Comparison of ENCODE assay signal across 26 cellular contexts in genomic region chr9:88523056-88523455, GRCh38. TPM values are rescaled to one million over a fixed set of nuclear protein-coding genes. Genes with fewer than 3 reads are reported as not detected.
DNase-seq lines count a peak whose midpoint lies in the region; ATAC-seq, FAIRE-seq and TF ChIP-seq lines count a peak whose summit lies in the region.
"Had no signal": no experiment of that assay in that cellular context is flagged by ENCODE, and none has a peak within 500 bp of the region (broad histone marks: within the 10 kb centered on the region; RNA-seq: fewer than 3 reads in every experiment).

No MANE protein-coding gene starts in this region.

- H3K27me3 ChIP-seq in mammary epithelial cell (ENCODE audit: insufficient read depth, low read length): no peaks in the 10 kb centered on the region
- H3K27me3 ChIP-seq in CD4-positive, alpha-beta memory T cell (ENCODE audit: insufficient read depth, low read length): peaks cover 3% of the 10 kb centered on the region
- H3K27me3 ChIP-seq: sigmoid colon, tibial artery had no signal

- BruUV-seq in mammary epithelial cell (replicated peaks; lab: Mats Ljungman, UMichigan): no TSS peak

- H3K36me3 Mint-ChIP-seq in nephron (ENCODE audit: low read depth): no peaks in the 10 kb centered on the region
- H3K36me3 Mint-ChIP-seq in CD4-positive, alpha-beta memory T cell: no peaks in the 10 kb centered on the region

- no peaks in the 10 kb centered on the region for H3K9me3 Mint-ChIP-seq in nephron
- H3K9me3 Mint-ChIP-seq in CD4-positive, alpha-beta memory T cell: no peaks in the 10 kb centered on the region
- H3K9me3 Mint-ChIP-seq: activated CD8-positive, alpha-beta T cell treated with anti-CD3 and anti-CD28 coated beads for 36 hours; activated T-helper 1 cell treated with anti-CD3 and anti-CD28 coated beads, Interleukin-12 subunit alpha, Interleukin-12 subunit beta, Interleukin-2, Interleukin-4 antibody, amounts not matched to agents 30 ng/mL and 10 ng/mL and 1 ng/mL, durations not matched to agents 14 hours and 24 hours and 36 hours had no signal

- intact Hi-C loops in mammary epithelial cell (cut with micrococcal nuclease): no loop called here
- intact Hi-C loops in CD4-positive, alpha-beta memory T cell (cut with micrococcal nuclease): no loop called here

- H3K9ac ChIP-seq in mammary epithelial cell (ENCODE audit: insufficient read depth, low read length): no peak overlapping the region

- no peaks in the 10 kb centered on the region for H3K36me3 ChIP-seq in mammary epithelial cell (ENCODE audit: insufficient read depth, low read length)
- H3K36me3 ChIP-seq in CD4-positive, alpha-beta memory T cell (ENCODE audit: insufficient read depth, low read length): no peaks in the 10 kb centered on the region
- H3K36me3 ChIP-seq: sigmoid colon, tibial artery had no signal

- POLR2A ChIA-PET in CD4-positive, alpha-beta memory T cell (lab: Charles Lee; ENCODE audit: partially characterized antibody): no interaction called here

- peak overlapping the region; percentile 43 for H3K4me2 ChIP-seq in mammary epithelial cell (ENCODE audit: insufficient read depth, low read depth, low read length)
- H3K4me2 ChIP-seq: PC-9 had no signal

- no peak for ATAC-seq in GM21737 (IDR thresholded peaks at IDR 0.05; ENCODE audit: unreplicated experiment)
- ATAC-seq in activated CD4-positive, CD25-positive, alpha-beta regulatory T cell treated with anti-CD3 and anti-CD28 coated beads, Interleukin-2, amount 50 U/mL, for 24 hours: no peak
- ATAC-seq: activated CD8-positive, alpha-beta T cell treated with anti-CD3 and anti-CD28 coated beads for 36 hours had no signal

- dilution Hi-C loops in mammary epithelial cell (cut with HindIII; ENCODE audit: low sequenced_read_pairs): no loop called here

- no peaks in the 10 kb centered on the region for H3K79me2 ChIP-seq in mammary epithelial cell (ENCODE audit: insufficient read depth, low read length)

- 10% methylated on average over 3 of the region's 3 CpGs for WGBS in mammary epithelial cell (ENCODE audit: low coverage, missing lambda C conversion rate)

- no peak for FAIRE-seq in HTR-8/SVneo (lab: Jason Lieb, UNC)
- FAIRE-seq: colon, islet of Langerhans had no signal

- peak overlapping the region in 1 of 3 experiments; percentile 21 for H3K4me3 Mint-ChIP-seq in nephron
- no peak overlapping the region for H3K4me3 Mint-ChIP-seq in CD4-positive, alpha-beta memory T cell
- H3K4me3 Mint-ChIP-seq: activated CD8-positive, alpha-beta T cell treated with anti-CD3 and anti-CD28 coated beads for 36 hours; activated T-helper 1 cell treated with anti-CD3 and anti-CD28 coated beads, Interleukin-12 subunit alpha, Interleukin-12 subunit beta, Interleukin-2, Interleukin-4 antibody, amounts not matched to agents 30 ng/mL and 10 ng/mL and 1 ng/mL, durations not matched to agents 14 hours and 24 hours and 36 hours had no signal

- peak; percentile 62 for DNase-seq in AG20443 (ENCODE audit: low spot score)
- DNase-seq in HTR-8/SVneo (ENCODE audit: insufficient read length, low spot score): peak; percentile 53
- peak; percentile 49 for DNase-seq in mammary epithelial cell
- no peak for DNase-seq in CD4-positive, alpha-beta memory T cell
- no peak for DNase-seq in stimulated activated CD4-positive, alpha-beta T cell treated with anti-CD3 and anti-CD28 coated beads, Interleukin-12 subunit alpha, Interleukin-12 subunit beta, amount 100 ng/mL, for 4 hours
- DNase-seq: activated CD8-positive, alpha-beta T cell treated with anti-CD3 and anti-CD28 coated beads for 36 hours; amniotic stem cell; COR-L47; GF-D8; glutamatergic neuron; MM.1S; NCI-H2081 treated with DMSO at 0.1 percent for 48 hours; NCI-H526; PC-9; sigmoid colon; SW 1271; tibial artery had no signal

- peak overlapping the region; percentile 68 for H2AFZ ChIP-seq in mammary epithelial cell (ENCODE audit: low read depth, low read length)
- H2AFZ ChIP-seq: PC-9 had no signal

- peak overlapping the region; percentile 27 for H3K27ac ChIP-seq in mammary epithelial cell (ENCODE audit: insufficient read depth, low read depth, low read length)
- H3K27ac ChIP-seq in CD4-positive, alpha-beta memory T cell (ENCODE audit: low read depth, low read length): no peak overlapping the region
- H3K27ac ChIP-seq: epithelial cell of prostate, PC-9, sigmoid colon, tibial artery, VCaP had no signal

- no peaks in the 10 kb centered on the region for H3K9me3 ChIP-seq in mammary epithelial cell (replicated peaks; ENCODE audit: insufficient read depth, low read length)
- no peaks in the 10 kb centered on the region for H3K9me3 ChIP-seq in CD4-positive, alpha-beta memory T cell (ENCODE audit: control insufficient read depth in 1 of 2, low read length in 2 of 2)
- H3K9me3 ChIP-seq: sigmoid colon, tibial artery had no signal

- CTCF ChIA-PET in mammary epithelial cell (lab: Charles Lee; ENCODE audit: low non-redundant PET): interaction anchor here (0.6 to 0.8 kb wide), 2 partner anchors 14 to 290 kb away, joined by 3 to 6 read pairs; no protein-coding TSS in a partner anchor
- CTCF ChIA-PET in CD4-positive, alpha-beta memory T cell (lab: Charles Lee; ENCODE audit: partially characterized antibody): no interaction called here

- H3K27me3 Mint-ChIP-seq in nephron (ENCODE audit: low read depth): peaks cover 11% of the 10 kb centered on the region
- H3K27me3 Mint-ChIP-seq in CD4-positive, alpha-beta memory T cell: peaks cover 9 to 10% of the 10 kb centered on the region in 2 donors

- H3K4me1 ChIP-seq in mammary epithelial cell (ENCODE audit: insufficient read depth, low read length): peaks cover 8% of the 10 kb centered on the region
- no peaks in the 10 kb centered on the region for H3K4me1 ChIP-seq in CD4-positive, alpha-beta memory T cell (ENCODE audit: insufficient read depth, low read length)
- H3K4me1 ChIP-seq: tibial artery had no signal

- H3K4me1 Mint-ChIP-seq in nephron: peaks cover 13% of the 10 kb centered on the region
- H3K4me1 Mint-ChIP-seq in CD4-positive, alpha-beta memory T cell: peaks cover 0 to 2% (median 0%) of the 10 kb centered on the region in 4 donors

- H3K27ac Mint-ChIP-seq in nephron: peak overlapping the region; percentile 25 to 93 (median 88)
- no peak overlapping the region for H3K27ac Mint-ChIP-seq in CD4-positive, alpha-beta memory T cell
- H3K27ac Mint-ChIP-seq: activated CD8-positive, alpha-beta T cell treated with anti-CD3 and anti-CD28 coated beads for 36 hours; activated T-helper 1 cell treated with anti-CD3 and anti-CD28 coated beads, Interleukin-12 subunit alpha, Interleukin-12 subunit beta, Interleukin-2, Interleukin-4 antibody, amounts not matched to agents 30 ng/mL and 10 ng/mL and 1 ng/mL, durations not matched to agents 14 hours and 24 hours and 36 hours had no signal

- TF ChIP-seq CTCF in mammary epithelial cell (conservative IDR thresholded peaks at IDR 0.05 in 1 of 2, IDR thresholded peaks at IDR 0.05 in 1 of 2; ENCODE audit: extremely low read depth in 1 of 2, insufficient read depth in 1 of 2, low read depth in 1 of 2, low read length in 2 of 2) (no peak), nephron (IDR thresholded peaks at IDR 0.05; ENCODE audit: unreplicated experiment in 3 of 3) (no peak)

- no peaks in the 10 kb centered on the region for H4K20me1 ChIP-seq in mammary epithelial cell (ENCODE audit: insufficient read depth, low read length)

- in situ Hi-C loops in mammary epithelial cell (cut with MboI; ENCODE audit: low sequenced_read_pairs in 2 of 2): no loop called here

- H3K4me3 ChIP-seq in mammary epithelial cell (replicated peaks in 1 of 3; ENCODE audit: insufficient read depth in 1 of 3, low read depth in 2 of 3, low read length in 3 of 3): no peak overlapping the region
- no peak overlapping the region for H3K4me3 ChIP-seq in CD4-positive, alpha-beta memory T cell (ENCODE audit: low read length in 2 of 2)
- H3K4me3 ChIP-seq: PC-9, sigmoid colon, tibial artery had no signal

RNA-seq across cellular contexts. Expression of gene NXNL2, which starts 11.9 kb away (rescaled TPM):
- 1 to 10 TPM in 1 of 2 donors, under 1 TPM in 1; 0.31 to 1.0 TPM for total RNA-seq in mammary epithelial cell
- 0.18 TPM for polyA plus RNA-seq in mammary epithelial cell
- not detected for polyA minus RNA-seq in mammary epithelial cell
- not detected for total RNA-seq in CD4-positive, alpha-beta memory T cell
- polyA plus RNA-seq in CD4-positive, alpha-beta memory T cell: not detected
- total RNA-seq: activated CD8-positive, alpha-beta T cell treated with anti-CD3 and anti-CD28 coated beads for 36 hours; activated T-helper 1 cell treated with anti-CD3 and anti-CD28 coated beads, Interleukin-12 subunit alpha, Interleukin-12 subunit beta, Interleukin-2, Interleukin-4 antibody, amounts not matched to agents 30 ng/mL and 10 ng/mL and 1 ng/mL, durations not matched to agents 14 hours and 24 hours and 36 hours; HT-29 had no signal

Comparison
In these comparisons a context has a peak if more than half of its experiments do, and no peak if none do; other contexts are left out.
1. DNase-seq: peak in AG20443 (single experiment), HTR-8/SVneo (single experiment) and mammary epithelial cell (single experiment); none in CD4-positive, alpha-beta memory T cell (0 of 5) and stimulated activated CD4-positive, alpha-beta T cell treated with anti-CD3 and anti-CD28 coated beads, Interleukin-12 subunit alpha, Interleukin-12 subunit beta, amount 100 ng/mL, for 4 hours (single experiment).
2. H3K27ac Mint-ChIP-seq: peak in nephron (3 of 3); none in CD4-positive, alpha-beta memory T cell (0 of 7).